8 cellular contexts compared by ENCODE assay signal in the genomic region with DNA sequence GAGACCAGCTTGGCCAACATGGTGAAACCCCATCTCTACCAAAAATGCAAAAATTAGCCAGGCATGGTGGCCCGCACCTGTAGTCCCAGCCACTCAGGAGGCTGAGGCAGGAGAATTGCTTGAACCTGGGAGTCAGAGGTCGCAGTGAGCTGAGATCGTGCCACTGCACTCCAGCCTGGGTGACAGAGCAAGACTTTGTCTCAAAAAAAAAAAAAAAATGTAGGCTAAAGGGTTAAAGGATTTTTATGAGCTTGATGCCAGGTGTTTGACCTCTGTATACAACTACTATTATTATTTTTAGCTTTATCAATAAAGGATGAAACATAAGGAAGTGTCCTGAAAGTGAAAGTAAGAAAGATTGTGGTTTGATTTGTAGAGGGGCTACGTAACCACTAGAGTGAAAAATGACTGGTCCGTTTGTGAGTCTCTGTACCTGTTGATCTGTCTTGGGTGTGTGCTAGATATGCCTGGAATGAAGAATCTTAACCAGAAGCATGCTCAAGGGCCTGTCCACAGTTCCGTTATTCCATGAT.
A peak's percentile ranks its signal among the peaks of the same experiment; 100 is the strongest.
DNase-seq lines count a peak whose midpoint lies in the region; ATAC-seq and TF ChIP-seq lines count a peak whose summit lies in the region.
"Not testable (repeated sequence)": the region's sequence is repeated elsewhere in the genome, so short reads cannot be mapped to it uniquely, and the experiment has no call there.

No MANE protein-coding gene starts in this region.

- H3K4me1 ChIP-seq in mammary epithelial cell (ENCODE audit: insufficient read depth, low read length) = not testable (repeated sequence)

- ATAC-seq in HG03159 (IDR thresholded peaks at IDR 0.05; ENCODE audit: unreplicated experiment) (peak; percentile 72), left lobe of liver (peak; percentile 36)

- H3K4me1 Mint-ChIP-seq in Calu3 (ENCODE audit: low read depth, unreplicated experiment) = not testable (repeated sequence)

- H3K9me3 ChIP-seq in mammary epithelial cell (replicated peaks; ENCODE audit: insufficient read depth, low read length) = not testable (repeated sequence)

- peak overlapping the region; percentile 57 for H3K27ac ChIP-seq in mammary epithelial cell (ENCODE audit: insufficient read depth, low read depth, low read length)

- H3K4me3 Mint-ChIP-seq in Calu3 (ENCODE audit: low read depth, unreplicated experiment) = peak overlapping the region; percentile 60

- peak overlapping the region; percentile 62 for H3K4me2 ChIP-seq in mammary epithelial cell (ENCODE audit: insufficient read depth, low read depth, low read length)

- not testable (repeated sequence) for H3K27me3 Mint-ChIP-seq in Calu3 (ENCODE audit: unreplicated experiment)

- dilution Hi-C loops in mammary epithelial cell (cut with HindIII; ENCODE audit: low sequenced_read_pairs) = not testable (repeated sequence)

- H3K27ac Mint-ChIP-seq in Calu3 (ENCODE audit: unreplicated experiment) = peak overlapping the region; percentile 60

- in situ Hi-C loops in mammary epithelial cell (cut with MboI; ENCODE audit: low sequenced_read_pairs in 2 of 2) = not testable (repeated sequence)

- not testable (repeated sequence) for H3K27me3 ChIP-seq in mammary epithelial cell (ENCODE audit: insufficient read depth, low read length)

- H3K79me2 ChIP-seq in mammary epithelial cell (ENCODE audit: insufficient read depth, low read length) = peaks cover 37% of the 10 kb centered on the region

- not testable (repeated sequence) for BruUV-seq in Calu3 (replicated peaks; lab: Mats Ljungman, UMichigan); mammary epithelial cell (replicated peaks; lab: Mats Ljungman, UMichigan)

- not testable (repeated sequence) for TF ChIP-seq POLR2A in NB4 (IDR thresholded peaks at IDR 0.05; ENCODE audit: extremely low read depth, insufficient read length)

- H2AFZ ChIP-seq in mammary epithelial cell (ENCODE audit: low read depth, low read length) = not testable (repeated sequence)

- peak overlapping the region; percentile 13 for H3K9ac ChIP-seq in mammary epithelial cell (ENCODE audit: insufficient read depth, low read length)

- CTCF ChIA-PET in Calu3 (lab: Charles Lee) = interaction anchor here (0.7 kb wide), 1 partner anchor 630 kb away, joined by 5 read pairs; no protein-coding TSS in a partner anchor
- CTCF ChIA-PET in mammary epithelial cell (lab: Charles Lee; ENCODE audit: low non-redundant PET) = not testable (repeated sequence)

- H3K36me3 Mint-ChIP-seq in Calu3 (ENCODE audit: insufficient read depth, unreplicated experiment) = not testable (repeated sequence)

- H3K4me3 ChIP-seq in NB4 (ENCODE audit: low read depth, low read length) (peak overlapping the region; percentile 56), mammary epithelial cell (replicated peaks in 1 of 3; ENCODE audit: insufficient read depth in 1 of 3, low read depth in 2 of 3, low read length in 3 of 3) (peak overlapping the region; percentile 5 to 42 (median 36))

- H3K9me3 Mint-ChIP-seq in Calu3 (ENCODE audit: low read depth, unreplicated experiment) = not testable (repeated sequence)

- WGBS in mammary epithelial cell (ENCODE audit: low coverage, missing lambda C conversion rate) = 64% methylated on average over 6 of the region's 6 CpGs

- TF ChIP-seq CTCF in Calu3 (IDR thresholded peaks at IDR 0.05; ENCODE audit: unreplicated experiment); GM20000 (IDR thresholded peaks at IDR 0.05; ENCODE audit: extremely low read depth, missing control alignments); NB4 (IDR thresholded peaks at IDR 0.05; ENCODE audit: low read depth, low read length); mammary epithelial cell (conservative IDR thresholded peaks at IDR 0.05 in 1 of 2, IDR thresholded peaks at IDR 0.05 in 1 of 2; ENCODE audit: extremely low read depth in 1 of 2, insufficient read depth in 1 of 2, low read depth in 1 of 2, low read length in 2 of 2): not testable (repeated sequence)

- not testable (repeated sequence) for DNase-seq in Calu3; left lobe of liver (ENCODE audit: low spot score)
- DNase-seq in GM20000 (ENCODE audit: low spot score) (peak; percentile 23), NB4 (ENCODE audit: low read depth) (peak; percentile 42), mammary epithelial cell (peak; percentile 17)
- peak; percentile 9 to 16 for DNase-seq in activated CD4-positive, alpha-beta T cell treated with anti-CD3 and anti-CD28 coated beads for 4 hours
- DNase-seq in stimulated activated CD8-positive, alpha-beta memory T cell treated with anti-CD3 and anti-CD28 coated beads, Interleukin-4, amount 100 ng/mL, for 48 hours = peak; percentile 27

- intact Hi-C loops in Calu3 (cut with micrococcal nuclease; ENCODE audit: unreplicated experiment) = not testable (repeated sequence)
- intact Hi-C loops in mammary epithelial cell (cut with micrococcal nuclease) = loop anchor here (5.0 kb wide), 3 partner anchors 63 to 417 kb away; partner anchors contain the start of gene MAPKAP1

- H3K36me3 ChIP-seq in mammary epithelial cell (ENCODE audit: insufficient read depth, low read length) = not testable (repeated sequence)

- H4K20me1 ChIP-seq in mammary epithelial cell (ENCODE audit: insufficient read depth, low read length) = not testable (repeated sequence)
